Comparison of ENCODE assay signal across 2 cellular contexts in genomic region chr14:102188187-102188586, GRCh38.
TF ChIP-seq lines count a peak whose summit lies in the region.

No MANE protein-coding gene starts in this region.

TF ChIP-seq in SK-N-SH, 30 proteins besides CTCF, POLR2A, EP300 and RAD21:
- TF ChIP-seq REST (IDR thresholded peaks at IDR 0.05; ENCODE audit: low read depth, low read length) (no peak), FOXM1 (IDR thresholded peaks at IDR 0.05; ENCODE audit: low read depth) (no peak), USF2 (IDR thresholded peaks at IDR 0.05; ENCODE audit: borderline replicate concordance, low read depth, low read length) (no peak), MAX (IDR thresholded peaks at IDR 0.05; ENCODE audit: low read depth) (no peak), RFX5 (IDR thresholded peaks at IDR 0.05; ENCODE audit: low read length) (no peak), NFIC (IDR thresholded peaks at IDR 0.05; ENCODE audit: borderline replicate concordance) (no peak), YY1 (IDR thresholded peaks at IDR 0.05; ENCODE audit: low read depth) (no peak), GATA2 (CRISPR knock-in tag; IDR thresholded peaks at IDR 0.05) (no peak), IRF3 (IDR thresholded peaks at IDR 0.05; ENCODE audit: low read depth, low read length) (no peak), PBX3 (IDR thresholded peaks at IDR 0.05) (no peak), ELF1 (IDR thresholded peaks at IDR 0.05) (no peak), RCOR1 (IDR thresholded peaks at IDR 0.05; ENCODE audit: low read length) (no peak), SIN3A (IDR thresholded peaks at IDR 0.05; ENCODE audit: borderline replicate concordance, low read depth, low read length) (no peak), JUND (IDR thresholded peaks at IDR 0.05) (no peak)

TF ChIP-seq in SK-N-SH treated with all-trans-retinoic acid at 6 μM for 48 hours, 23 proteins besides CTCF, POLR2A, EP300 and RAD21 (continued from another document):
- TF ChIP-seq TCF4 (CRISPR knock-in tag; IDR thresholded peaks at IDR 0.05; ENCODE audit: borderline replicate concordance) (no peak), TSHZ2 (CRISPR knock-in tag; IDR thresholded peaks at IDR 0.05) (no peak), RARB (CRISPR knock-in tag; IDR thresholded peaks at IDR 0.05) (no peak), ZNF565 (CRISPR knock-in tag; conservative IDR thresholded peaks at IDR 0.05; ENCODE audit: low read depth) (no peak), ARNTL (CRISPR knock-in tag; IDR thresholded peaks at IDR 0.05; ENCODE audit: borderline replicate concordance, low read depth) (no peak), PATZ1 (CRISPR knock-in tag; IDR thresholded peaks at IDR 0.05; ENCODE audit: borderline replicate concordance) (no peak), POU6F1 (CRISPR knock-in tag; IDR thresholded peaks at IDR 0.05; ENCODE audit: borderline replicate concordance, low read depth) (no peak), BACH2 (CRISPR knock-in tag; IDR thresholded peaks at IDR 0.05; ENCODE audit: borderline replicate concordance) (no peak), PPARA (CRISPR knock-in tag; IDR thresholded peaks at IDR 0.05; ENCODE audit: borderline replicate concordance) (no peak), ZFP30 (CRISPR knock-in tag; IDR thresholded peaks at IDR 0.05) (no peak), ZC3H10 (CRISPR knock-in tag; IDR thresholded peaks at IDR 0.05) (no peak)
TF ChIP-seq in SK-N-SH treated with all-trans-retinoic acid at 6 μM for 48 hours: peak in this region for 0.
